Comparison of ENCODE assay signal across 8 cellular contexts in the genomic region with DNA sequence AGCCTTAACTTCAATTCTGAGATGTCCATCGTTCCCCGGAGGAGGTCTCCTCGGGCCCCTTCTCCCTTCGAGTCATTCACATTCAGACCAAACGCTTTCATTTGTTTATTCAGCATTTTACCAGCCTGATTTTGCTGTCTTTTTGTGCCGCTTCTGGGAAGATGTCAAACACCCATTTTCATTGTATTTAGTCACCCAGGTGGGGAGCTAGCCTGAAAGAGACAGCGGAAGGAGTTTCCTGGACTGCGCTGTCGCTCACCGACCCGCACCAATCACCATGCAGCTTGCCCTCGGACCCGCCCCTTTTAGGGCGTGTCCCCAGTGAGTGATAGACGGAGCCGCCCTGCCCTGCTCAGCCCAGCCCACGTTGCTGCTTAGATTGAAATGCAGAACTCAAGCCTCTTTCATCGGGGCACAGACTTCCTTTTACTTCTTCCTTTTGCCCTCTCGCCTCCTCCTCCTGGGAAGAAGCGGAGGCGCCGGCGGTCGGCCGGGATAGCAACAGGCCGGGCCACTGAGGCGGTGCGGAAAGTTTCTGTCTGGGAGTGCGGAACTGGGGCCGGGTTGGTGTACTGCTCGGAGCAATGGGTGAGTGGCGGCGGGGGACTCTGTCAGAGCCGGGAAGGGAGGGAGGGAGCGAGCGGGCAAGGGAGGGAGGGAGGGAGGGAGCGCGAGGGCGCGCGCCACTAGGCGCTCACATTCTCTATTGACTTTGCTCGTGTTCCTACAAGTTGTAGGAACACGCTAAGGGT. TPM values are rescaled to one million over a fixed set of nuclear protein-coding genes. Genes with fewer than 3 reads are reported as not detected.
A peak's percentile ranks its signal among the peaks of the same experiment; 100 is the strongest.
DNase-seq lines count a peak whose midpoint lies in the region; ATAC-seq and TF ChIP-seq lines count a peak whose summit lies in the region.

TSS of gene PAX9 (plus strand) at position 355 of the 752 bp plus-strand sequence. CDS start at position 585, 230 bp downstream.

- H3K4me2 ChIP-seq in Karpas-422 (ENCODE audit: low read depth, low read length, poor library complexity, severe bottlenecking), result no peak within 1 kb of the TSS

- H3K9me2 ChIP-seq in Karpas-422 (replicated peaks; ENCODE audit: insufficient read depth, low read length), result no peaks in the 10 kb centered on the region

- TF ChIP-seq CTCF in choroid plexus epithelial cell (conservative IDR thresholded peaks at IDR 0.05; ENCODE audit: low read depth, low read length) (no peak), right lobe of liver (IDR thresholded peaks at IDR 0.05) (no peak)

- no peaks in the 10 kb centered on the region for H4K20me1 ChIP-seq in Karpas-422 (ENCODE audit: insufficient read depth, low read depth, low read length)

- H3K79me2 ChIP-seq in Karpas-422 (ENCODE audit: low read length), result no peaks in the 10 kb centered on the region

- intact Hi-C loops in right lobe of liver (cut with DNase I), result no loop called here

- no peak within 1 kb of the TSS for H2AFZ ChIP-seq in Karpas-422 (ENCODE audit: low read length)

- TF ChIP-seq POLR2A in right lobe of liver (IDR thresholded peaks at IDR 0.05), result no peak

- H3K27me3 ChIP-seq in Karpas-422 (ENCODE audit: low read length), result no peaks in the 10 kb centered on the region
- H3K27me3 ChIP-seq in right lobe of liver, result peaks cover 16 to 76% of the 10 kb centered on the region in 2 donors

- H3K9ac ChIP-seq in Karpas-422 (ENCODE audit: low read length), result no peak within 1 kb of the TSS

- WGBS in right lobe of liver (ENCODE audit: insufficient coverage, low coverage, low lambda C conversion rate, missing lambda C conversion rate), result 3% methylated on average over 27 of the region's 44 CpGs

- H3K9me3 ChIP-seq in Karpas-422 (ENCODE audit: low read length), result no peaks in the 10 kb centered on the region
- no peaks in the 10 kb centered on the region for H3K9me3 ChIP-seq in right lobe of liver

- H3K4me1 ChIP-seq in Karpas-422 (ENCODE audit: low read length) (peaks cover 10% of the 10 kb centered on the region), right lobe of liver (peaks cover 0 to 25% (median 7%) of the 10 kb centered on the region in 4 donors)

- H3K4me3 ChIP-seq in Karpas-422 (ENCODE audit: low read length) (no peak within 1 kb of the TSS), choroid plexus epithelial cell (ENCODE audit: low read depth, low read length) (peak within 1 kb of the TSS; percentile 53), right lobe of liver (peak within 1 kb of the TSS in 1 of 3 donors; percentile 18)

- H3K27ac ChIP-seq in Karpas-422 (ENCODE audit: low read length), result no peak within 1 kb of the TSS
- H3K27ac ChIP-seq in right lobe of liver, result no peak within 1 kb of the TSS

- H3K36me3 ChIP-seq in Karpas-422 (ENCODE audit: insufficient read depth, low read length) (no peaks in the 10 kb centered on the region), right lobe of liver (no peaks in the 10 kb centered on the region)

- DNase-seq in DMS153 (lab: John Stamatoyannopoulos, UW), result peak; percentile 90
- peak; percentile 73 for DNase-seq in Karpas-422
- DNase-seq in RPMI7951 (ENCODE audit: low read depth), result peak; percentile 67
- DNase-seq in choroid plexus epithelial cell (ENCODE audit: low read depth), result peak; percentile 74
- DNase-seq in right lobe of liver, result peak in 2 of 3 donors; percentile 51 to 62
- DNase-seq in stromal cell of bone marrow (ENCODE audit: low read depth), result peak; percentile 75
- no peak for DNase-seq in SK-N-DZ (ENCODE audit: low spot score)

- ATAC-seq in GM21447 (IDR thresholded peaks at IDR 0.05; ENCODE audit: unreplicated experiment) (peak; percentile 86), right lobe of liver (peak; percentile 74 to 94 (median 82))

RNA-seq across cellular contexts. Expression of gene PAX9, which starts in this region (rescaled TPM):
- total RNA-seq in Karpas-422 (2014; rRNA removed; shearing (Covaris generic); ENCODE audit: low replicate concordance), result not detected in 2 replicates
- not detected in 2 replicates for total RNA-seq in RPMI7951 (2014; rRNA removed; shearing (Covaris generic))
- total RNA-seq in right lobe of liver, result not detected
- polyA plus RNA-seq in SK-N-DZ (2014; cell fraction: cytosol; rRNA removed), result not detected in 2 replicates
- polyA plus RNA-seq in SK-N-DZ (2014; cell fraction: nucleus; rRNA removed), result not detected in 2 replicates

Comparison
In these comparisons a context has a peak if more than half of its experiments do, and no peak if none do; other contexts are left out.
1. Peak in DNase-seq in Karpas-422; RNA of the gene not detected or under 1 TPM.
2. Peak in DNase-seq in RPMI7951; RNA of the gene not detected or under 1 TPM.
3. Peak in DNase-seq and ATAC-seq in right lobe of liver; RNA of the gene not detected or under 1 TPM.